Comparison of ENCODE assay signal across 22 cellular contexts in genomic region chr15:48515497-48515896, GRCh38.
"Had no signal": no experiment of that assay in that cellular context is flagged by ENCODE, and none has a peak within 500 bp of the region (broad histone marks: within the 10 kb centered on the region; RNA-seq: fewer than 3 reads in every experiment).

No MANE protein-coding gene starts in this region.

- DNase-seq: activated CD4-positive, alpha-beta T cell treated with anti-CD3 and anti-CD28 coated beads, Interleukin-2, amount 50 U/mL, for 1 hour; activated CD4-positive, CD25-positive, alpha-beta regulatory T cell treated with anti-CD3 and anti-CD28 coated beads, Interleukin-2, amount 50 U/mL, for 72 hours; activated CD8-positive, alpha-beta memory T cell treated with anti-CD3 and anti-CD28 coated beads for 24 hours; activated CD8-positive, alpha-beta memory T cell treated with anti-CD3 and anti-CD28 coated beads, Interleukin-2, amount 50 U/mL, for 48 hours; activated effector memory CD4-positive, alpha-beta T cell treated with Interleukin-2 at 50 U/mL for 16 hours; activated naive CD4-positive, alpha-beta T cell treated with anti-CD3 and anti-CD28 coated beads, Interleukin-2, amount 50 U/mL, for 16 hours; activated T-cell treated with anti-CD3 and anti-CD28 coated beads, Interleukin-2, amount 50 U/mL, for 48 hours; effector CD4-positive, alpha-beta T cell; heart left ventricle; posterior cingulate gyrus; retina; small intestine; stimulated activated CD4-positive, alpha-beta T cell treated with anti-CD3 and anti-CD28 coated beads, Interleukin-15, amount 100 ng/mL, for 24 hours; stimulated activated CD4-positive, alpha-beta T cell treated with anti-CD3 and anti-CD28 coated beads, Interleukin-2, amount 100 ng/mL, for 48 hours; stimulated activated naive CD8-positive, alpha-beta T cell treated with anti-CD3 and anti-CD28 coated beads, Interleukin-15, amount 100 ng/mL, for 72 hours; T-helper 2 cell had no signal

- H3K27me3 ChIP-seq: ascending aorta, breast epithelium, gastroesophageal sphincter, heart left ventricle, neutrophil had no signal

- H3K4me1 ChIP-seq: breast epithelium had no signal

- H3K9me3 ChIP-seq: ascending aorta, breast epithelium, gastroesophageal sphincter, neutrophil had no signal

- H3K4me3 ChIP-seq: ascending aorta, breast epithelium, gastroesophageal sphincter, heart left ventricle had no signal

- ATAC-seq: gastroesophageal sphincter; heart left ventricle; natural killer cell treated with Interleukin-12 subunit alpha and Interleukin-12 subunit beta and Interleukin-15 and Interleukin-18, amount 100 ng/mL, for 72 hours; stimulated activated naive CD8-positive, alpha-beta T cell treated with anti-CD3 and anti-CD28 coated beads, Interleukin-15, amount 100 ng/mL, for 72 hours had no signal

- H3K36me3 ChIP-seq: breast epithelium had no signal

- H3K27ac ChIP-seq: ascending aorta, neutrophil, VCaP had no signal
